In genomic region chr12:64824500-64825142, GRCh38 we compare ENCODE assay signal across 8 cellular contexts. TPM values are rescaled to one million over a fixed set of nuclear protein-coding genes. Genes with fewer than 3 reads are reported as not detected.
DNase-seq lines count a peak whose midpoint lies in the region; ATAC-seq and TF ChIP-seq lines count a peak whose summit lies in the region.

Gene TBC1D30 (plus strand): TSS chr12:64824647. CDS start chr12:64824880, 233 bp downstream.

- H3K4me1 ChIP-seq in left ventricle myocardium inferior, result peaks cover 28% of the 10 kb centered on the region

- H3K36me3 Mint-ChIP-seq in activated naive CD8-positive, alpha-beta T cell treated with anti-CD3 and anti-CD28 coated beads, Interleukin-2, amount 50 U/mL, for 24 hours (ENCODE audit: low read depth), result peaks cover 5% of the 10 kb centered on the region

- intact Hi-C loops in left ventricle myocardium inferior (cut with micrococcal nuclease) (no loop called here), posterior cingulate gyrus (cut with DNase I) (no loop called here)

- H3K4me3 Mint-ChIP-seq in activated naive CD8-positive, alpha-beta T cell treated with anti-CD3 and anti-CD28 coated beads, Interleukin-2, amount 50 U/mL, for 24 hours, result peak within 1 kb of the TSS; percentile 78

- H3K4me1 Mint-ChIP-seq in activated naive CD8-positive, alpha-beta T cell treated with anti-CD3 and anti-CD28 coated beads, Interleukin-2, amount 50 U/mL, for 24 hours, result peaks cover 15% of the 10 kb centered on the region

- TF ChIP-seq CTCF in GM06990 (IDR thresholded peaks at IDR 0.05; ENCODE audit: insufficient read depth, low read length, poor library complexity, severe bottlenecking) (peak; percentile 2), left ventricle myocardium inferior (IDR thresholded peaks at IDR 0.05; ENCODE audit: borderline replicate concordance) (no peak)

- H3K27ac ChIP-seq in left ventricle myocardium inferior (replicated peaks), result no peak within 1 kb of the TSS

- H3K27ac Mint-ChIP-seq in activated naive CD8-positive, alpha-beta T cell treated with anti-CD3 and anti-CD28 coated beads, Interleukin-2, amount 50 U/mL, for 24 hours, result no peak within 1 kb of the TSS

- H3K27me3 ChIP-seq in GM06990 (replicated peaks; ENCODE audit: control insufficient read depth, insufficient read depth, low read length) (no peaks in the 10 kb centered on the region), left ventricle myocardium inferior (ENCODE audit: low read depth) (peaks cover 63% of the 10 kb centered on the region)

- ATAC-seq in HG03095 (IDR thresholded peaks at IDR 0.05; ENCODE audit: unreplicated experiment) (peak; percentile 57), GM19324 (IDR thresholded peaks at IDR 0.05; ENCODE audit: low FRiP score, unreplicated experiment) (no peak), GM18517 (IDR thresholded peaks at IDR 0.05; ENCODE audit: unreplicated experiment) (no peak)
- peak; percentile 61 for ATAC-seq in activated naive CD8-positive, alpha-beta T cell treated with anti-CD3 and anti-CD28 coated beads, Interleukin-2, amount 50 U/mL, for 24 hours

- peaks cover 56% of the 10 kb centered on the region for H3K27me3 Mint-ChIP-seq in activated naive CD8-positive, alpha-beta T cell treated with anti-CD3 and anti-CD28 coated beads, Interleukin-2, amount 50 U/mL, for 24 hours

- H3K36me3 ChIP-seq in GM06990 (ENCODE audit: control insufficient read depth, insufficient read depth, low read length), result no peaks in the 10 kb centered on the region
- no peaks in the 10 kb centered on the region for H3K36me3 ChIP-seq in left ventricle myocardium inferior

- H3K9me3 Mint-ChIP-seq in activated naive CD8-positive, alpha-beta T cell treated with anti-CD3 and anti-CD28 coated beads, Interleukin-2, amount 50 U/mL, for 24 hours, result no peaks in the 10 kb centered on the region

- peak; percentile 73 for DNase-seq in GM06990 (ENCODE audit: extremely low read depth, insufficient read length)
- peak; percentile 57 for DNase-seq in NCI-H774 (lab: John Stamatoyannopoulos, UW)
- peak; percentile 19 for DNase-seq in activated naive CD8-positive, alpha-beta T cell treated with anti-CD3 and anti-CD28 coated beads, Interleukin-2, amount 50 U/mL, for 24 hours
- no peak for DNase-seq in left ventricle myocardium inferior
- DNase-seq in posterior cingulate gyrus, result peak in 9 of 10 donors; percentile 47 to 96 (median 66)

- peaks cover 10% of the 10 kb centered on the region for H3K9me3 ChIP-seq in left ventricle myocardium inferior (replicated peaks)

- H3K4me3 ChIP-seq in GM06990 (replicated peaks; ENCODE audit: low read depth, low read length) (peak within 1 kb of the TSS; percentile 75), left ventricle myocardium inferior (peak within 1 kb of the TSS; percentile 67)

RNA-seq across cellular contexts. Expression of gene TBC1D30, which starts in this region (rescaled TPM):
- 0.77 TPM for total RNA-seq in left ventricle myocardium inferior

Comparison
In these comparisons a context has a peak if more than half of its experiments do, and no peak if none do; other contexts are left out.
1. ATAC-seq: peak in HG03095 (single experiment) and activated naive CD8-positive, alpha-beta T cell treated with anti-CD3 and anti-CD28 coated beads, Interleukin-2, amount 50 U/mL, for 24 hours (single experiment); none in GM19324 (single experiment) and GM18517 (single experiment).